Comparison of ENCODE assay signal across 25 cellular contexts in the genomic region with DNA sequence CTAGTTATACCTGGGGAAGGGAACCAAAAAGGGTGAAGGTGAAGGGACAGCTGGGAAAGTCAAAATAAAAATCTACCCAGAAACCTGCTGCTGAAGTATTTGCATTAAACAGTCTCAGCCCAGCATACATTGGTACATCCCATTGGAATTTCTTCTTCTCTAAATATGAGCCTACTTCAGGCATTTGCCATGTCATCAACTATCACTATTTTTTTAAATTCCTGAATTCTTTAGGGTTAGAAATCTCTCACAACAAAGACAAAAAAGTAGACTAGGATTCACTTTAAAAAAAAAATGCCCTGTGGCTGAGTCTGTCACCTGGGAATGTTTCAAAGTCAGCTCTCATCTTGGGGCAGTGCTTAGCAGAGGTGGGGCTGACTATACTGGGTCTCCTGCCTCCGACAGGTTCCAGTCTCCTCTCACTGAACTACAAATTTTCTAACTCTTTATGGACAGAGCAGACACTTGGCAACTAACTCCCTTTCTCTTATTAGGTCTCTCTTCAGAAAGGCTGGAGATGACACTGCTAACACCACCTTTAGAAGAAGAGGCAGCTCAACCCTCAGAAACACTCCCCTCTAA.
DNase-seq lines count a peak whose midpoint lies in the region; ATAC-seq and TF ChIP-seq lines count a peak whose summit lies in the region.
"Had no signal": no experiment of that assay in that cellular context is flagged by ENCODE, and none has a peak within 500 bp of the region (broad histone marks: within the 10 kb centered on the region; RNA-seq: fewer than 3 reads in every experiment).

No MANE protein-coding gene starts in this region.

- H3K4me1 Mint-ChIP-seq in activated CD8-positive, alpha-beta T cell treated with anti-CD3 and anti-CD28 coated beads, Interleukin-2, amount 10 ng/mL, durations not matched to agents 7 days and 5 days (ENCODE audit: low read depth): no peaks in the 10 kb centered on the region
- H3K4me1 Mint-ChIP-seq: CD4-positive, alpha-beta memory T cell; central memory CD8-positive, alpha-beta T cell; stimulated activated naive CD8-positive, alpha-beta T cell treated with anti-CD3 and anti-CD28 coated beads, Interleukin-15, amount 100 ng/mL, for 72 hours had no signal

- H3K27me3 ChIP-seq in right atrium auricular region: no peaks in the 10 kb centered on the region
- no peaks in the 10 kb centered on the region for H3K27me3 ChIP-seq in heart left ventricle
- H3K27me3 ChIP-seq in upper lobe of right lung: no peaks in the 10 kb centered on the region
- no peaks in the 10 kb centered on the region for H3K27me3 ChIP-seq in gastroesophageal sphincter
- H3K27me3 ChIP-seq: ascending aorta, dorsolateral prefrontal cortex, thyroid gland had no signal

- WGBS in heart left ventricle, 4 donors: 63 to 81% (median 73%) methylated on average over 1 of the region's 1 CpG
- WGBS in mesodermal cell (ENCODE audit: insufficient coverage in 2 of 2), 2 experiments: 88% methylated on average over 1 of the region's 1 CpG; no CpG with 5 or more reads in 1 of the 2 experiments
- WGBS in gastroesophageal sphincter (ENCODE audit: low coverage in 1 of 2), 2 donors: 78 to 83% methylated on average over 1 of the region's 1 CpG

- H3K4me1 ChIP-seq in right atrium auricular region (peaks cover 0 to 11% of the 10 kb centered on the region in 2 donors), heart left ventricle (peaks cover 0 to 77% (median 34%) of the 10 kb centered on the region in 12 donors), mesodermal cell (ENCODE audit: control insufficient read depth, insufficient read depth, low read length, poor library complexity, severe bottlenecking) (peaks cover 30% of the 10 kb centered on the region), upper lobe of right lung (peaks cover 13% of the 10 kb centered on the region), gastroesophageal sphincter (peaks cover 3 to 21% (median 5%) of the 10 kb centered on the region in 3 donors)
- H3K4me1 ChIP-seq: psoas muscle had no signal

- H3K36me3 ChIP-seq in right atrium auricular region (no peaks in the 10 kb centered on the region), heart left ventricle (no peaks in the 10 kb centered on the region), mesodermal cell (ENCODE audit: control insufficient read depth, insufficient read depth, low read length) (no peaks in the 10 kb centered on the region), upper lobe of right lung (no peaks in the 10 kb centered on the region), gastroesophageal sphincter (no peaks in the 10 kb centered on the region)
- H3K36me3 ChIP-seq: thyroid gland had no signal

- DNase-seq in Right ventricle myocardium inferior (ENCODE audit: missing footprints): no peak
- DNase-seq in right atrium auricular region (ENCODE audit: low spot score): no peak
- DNase-seq in heart left ventricle: no peak
- DNase-seq in upper lobe of right lung: no peak
- no peak for DNase-seq in activated CD8-positive, alpha-beta T cell treated with anti-CD3 and anti-CD28 coated beads, Interleukin-2, amount 10 ng/mL, durations not matched to agents 7 days and 5 days
- DNase-seq: 8988T; activated CD8-positive, alpha-beta T cell treated with anti-CD3 and anti-CD28 coated beads for 36 hours; activated T-cell treated with anti-CD3 and anti-CD28 coated beads for 4 hours; CD4-positive, alpha-beta memory T cell; dorsolateral prefrontal cortex; NCI-H1417; NCI-H2081; NCI-H774; psoas muscle; stimulated activated naive CD8-positive, alpha-beta T cell treated with anti-CD3 and anti-CD28 coated beads, Interleukin-15, amount 100 ng/mL, for 72 hours; T-helper 2 cell; thyroid gland had no signal

- peak overlapping the region in 1 of 2 donors; percentile 61 for H3K27ac ChIP-seq in right atrium auricular region
- peak overlapping the region in 11 of 12 donors; percentile 36 to 80 (median 68) for H3K27ac ChIP-seq in heart left ventricle
- peak overlapping the region; percentile 84 for H3K27ac ChIP-seq in mesodermal cell (ENCODE audit: low read depth, low read length, severe bottlenecking)
- H3K27ac ChIP-seq in upper lobe of right lung: peak overlapping the region; percentile 14
- no peak overlapping the region for H3K27ac ChIP-seq in gastroesophageal sphincter
- H3K27ac ChIP-seq: KMS-11, psoas muscle, thyroid gland had no signal

- H3K36me3 Mint-ChIP-seq in activated CD8-positive, alpha-beta T cell treated with anti-CD3 and anti-CD28 coated beads, Interleukin-2, amount 10 ng/mL, durations not matched to agents 7 days and 5 days (ENCODE audit: low read depth): no peaks in the 10 kb centered on the region
- H3K36me3 Mint-ChIP-seq: activated naive CD8-positive, alpha-beta T cell; CD4-positive, alpha-beta memory T cell had no signal

- ATAC-seq in Right ventricle myocardium inferior: peak; percentile 22
- ATAC-seq in heart left ventricle: peak in 3 of 4 donors; percentile 40 to 52 (median 43)
- peak; percentile 48 for ATAC-seq in upper lobe of right lung
- no peak for ATAC-seq in gastroesophageal sphincter
- no peak for ATAC-seq in HG02840 (IDR thresholded peaks at IDR 0.05; ENCODE audit: low FRiP score, unreplicated experiment)
- ATAC-seq in activated CD8-positive, alpha-beta T cell treated with anti-CD3 and anti-CD28 coated beads, Interleukin-2, amount 10 ng/mL, durations not matched to agents 7 days and 5 days: no peak
- ATAC-seq: activated CD8-positive, alpha-beta T cell treated with anti-CD3 and anti-CD28 coated beads for 36 hours; HCT116; psoas muscle; stimulated activated naive CD8-positive, alpha-beta T cell treated with anti-CD3 and anti-CD28 coated beads, Interleukin-15, amount 100 ng/mL, for 72 hours had no signal

- H3K27ac Mint-ChIP-seq in activated CD8-positive, alpha-beta T cell treated with anti-CD3 and anti-CD28 coated beads, Interleukin-2, amount 10 ng/mL, durations not matched to agents 7 days and 5 days: no peak overlapping the region
- H3K27ac Mint-ChIP-seq: activated CD8-positive, alpha-beta T cell treated with anti-CD3 and anti-CD28 coated beads for 36 hours; activated naive CD8-positive, alpha-beta T cell; CD4-positive, alpha-beta memory T cell; stimulated activated naive CD8-positive, alpha-beta T cell treated with anti-CD3 and anti-CD28 coated beads, Interleukin-15, amount 100 ng/mL, for 72 hours had no signal

- no peaks in the 10 kb centered on the region for H3K9me3 Mint-ChIP-seq in activated CD8-positive, alpha-beta T cell treated with anti-CD3 and anti-CD28 coated beads, Interleukin-2, amount 10 ng/mL, durations not matched to agents 7 days and 5 days (ENCODE audit: insufficient read depth)
- H3K9me3 Mint-ChIP-seq: stimulated activated naive CD8-positive, alpha-beta T cell treated with anti-CD3 and anti-CD28 coated beads, Interleukin-15, amount 100 ng/mL, for 72 hours had no signal

- H3K27me3 Mint-ChIP-seq in activated CD8-positive, alpha-beta T cell treated with anti-CD3 and anti-CD28 coated beads, Interleukin-2, amount 10 ng/mL, durations not matched to agents 7 days and 5 days (ENCODE audit: low read depth): peaks cover 3% of the 10 kb centered on the region

- POLR2A ChIA-PET in activated CD8-positive, alpha-beta T cell treated with anti-CD3 and anti-CD28 coated beads, Interleukin-2, amount 10 ng/mL, durations not matched to agents 7 days and 5 days (lab: Charles Lee): no interaction called here

- no peak for TF ChIP-seq CTCF in right atrium auricular region (IDR thresholded peaks at IDR 0.05)
- no peak for TF ChIP-seq CTCF in heart left ventricle (IDR thresholded peaks at IDR 0.05)
- no peak for TF ChIP-seq CTCF in upper lobe of right lung (IDR thresholded peaks at IDR 0.05)
- no peak for TF ChIP-seq CTCF in gastroesophageal sphincter (IDR thresholded peaks at IDR 0.05)

- no peak for TF ChIP-seq POLR2A in heart left ventricle (IDR thresholded peaks at IDR 0.05)
- no peak for TF ChIP-seq POLR2A in gastroesophageal sphincter (IDR thresholded peaks at IDR 0.05)

- no peak overlapping the region for H3K4me3 Mint-ChIP-seq in activated CD8-positive, alpha-beta T cell treated with anti-CD3 and anti-CD28 coated beads, Interleukin-2, amount 10 ng/mL, durations not matched to agents 7 days and 5 days
- H3K4me3 Mint-ChIP-seq: activated CD8-positive, alpha-beta T cell treated with anti-CD3 and anti-CD28 coated beads for 36 hours; activated naive CD8-positive, alpha-beta T cell; CD4-positive, alpha-beta memory T cell; central memory CD8-positive, alpha-beta T cell; stimulated activated naive CD8-positive, alpha-beta T cell treated with anti-CD3 and anti-CD28 coated beads, Interleukin-15, amount 100 ng/mL, for 72 hours had no signal

- intact Hi-C loops in Right ventricle myocardium inferior (cut with DNase I): loop anchor here (1.0 to 5.0 kb wide), 2 partner anchors 23 to 56 kb away; no protein-coding TSS in a partner anchor
- intact Hi-C loops in heart left ventricle (cut with DNase I): loop anchor here in 4 of 10 donors (5.0 kb wide), 4 partner anchors 36 to 61 kb away; no protein-coding TSS in a partner anchor
- intact Hi-C loops in upper lobe of right lung (cut with DNase I): no loop called here

- H3K9me3 ChIP-seq in right atrium auricular region (no peaks in the 10 kb centered on the region), heart left ventricle (peaks cover 0 to 11% (median 0%) of the 10 kb centered on the region in 12 donors), mesodermal cell (ENCODE audit: control insufficient read depth, low read length) (peaks cover 4% of the 10 kb centered on the region), upper lobe of right lung (no peaks in the 10 kb centered on the region), gastroesophageal sphincter (no peaks in the 10 kb centered on the region)
- H3K9me3 ChIP-seq: ascending aorta, psoas muscle, thyroid gland had no signal

- CTCF ChIA-PET in activated CD8-positive, alpha-beta T cell treated with anti-CD3 and anti-CD28 coated beads, Interleukin-2, amount 10 ng/mL, durations not matched to agents 7 days and 5 days (lab: Charles Lee): no interaction called here

- H3K4me3 ChIP-seq in right atrium auricular region (no peak overlapping the region), heart left ventricle (peak overlapping the region in 6 of 12 donors; percentile 3 to 32 (median 18)), mesodermal cell (ENCODE audit: extremely low read depth, insufficient read depth, low read length, poor library complexity, severe bottlenecking) (no peak overlapping the region), upper lobe of right lung (no peak overlapping the region), gastroesophageal sphincter (no peak overlapping the region)
- H3K4me3 ChIP-seq: ascending aorta, dorsolateral prefrontal cortex, psoas muscle, thyroid gland had no signal

- no peak for TF ChIP-seq EP300 in gastroesophageal sphincter (IDR thresholded peaks at IDR 0.05)

Comparison
In these comparisons a context has a peak if more than half of its experiments do, and no peak if none do; other contexts are left out.
1. ATAC-seq: peak in Right ventricle myocardium inferior (single experiment), heart left ventricle (3 of 4) and upper lobe of right lung (single experiment); none in gastroesophageal sphincter (single experiment), HG02840 (single experiment) and activated CD8-positive, alpha-beta T cell treated with anti-CD3 and anti-CD28 coated beads, Interleukin-2, amount 10 ng/mL, durations not matched to agents 7 days and 5 days (single experiment).
2. H3K27ac ChIP-seq: peak in heart left ventricle (11 of 12), mesodermal cell (single experiment) and upper lobe of right lung (single experiment); none in gastroesophageal sphincter (0 of 4).